Comparison of ENCODE assay signal across 1 cellular context in the genomic region with DNA sequence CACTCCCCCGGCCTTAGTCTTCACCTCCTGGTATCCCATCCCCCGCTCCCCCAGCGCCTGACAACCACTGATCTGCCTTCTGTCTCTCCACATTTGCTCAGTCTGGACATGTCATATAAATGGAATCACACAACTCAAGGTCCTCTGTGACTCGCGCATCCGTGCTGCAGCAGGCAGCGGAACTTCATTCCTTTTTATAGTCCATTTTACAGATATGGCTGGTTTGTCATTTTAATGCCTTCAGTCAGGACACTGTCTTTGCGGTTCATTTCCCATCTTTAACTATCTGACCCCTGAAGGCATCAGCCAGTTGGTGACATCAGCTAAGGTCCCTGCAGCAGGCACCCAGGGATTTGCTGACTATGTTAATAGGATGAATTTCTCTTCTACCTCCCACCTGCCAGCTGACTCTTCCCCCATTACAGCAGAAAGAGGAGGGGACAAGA.
TF ChIP-seq lines count a peak whose summit lies in the region.

No MANE protein-coding gene starts in this region.

TF ChIP-seq in SK-N-SH treated with all-trans-retinoic acid at 6 μM for 48 hours, 23 proteins besides CTCF, POLR2A, EP300 and RAD21 (continued from another document):
- TF ChIP-seq, protein P1, sequence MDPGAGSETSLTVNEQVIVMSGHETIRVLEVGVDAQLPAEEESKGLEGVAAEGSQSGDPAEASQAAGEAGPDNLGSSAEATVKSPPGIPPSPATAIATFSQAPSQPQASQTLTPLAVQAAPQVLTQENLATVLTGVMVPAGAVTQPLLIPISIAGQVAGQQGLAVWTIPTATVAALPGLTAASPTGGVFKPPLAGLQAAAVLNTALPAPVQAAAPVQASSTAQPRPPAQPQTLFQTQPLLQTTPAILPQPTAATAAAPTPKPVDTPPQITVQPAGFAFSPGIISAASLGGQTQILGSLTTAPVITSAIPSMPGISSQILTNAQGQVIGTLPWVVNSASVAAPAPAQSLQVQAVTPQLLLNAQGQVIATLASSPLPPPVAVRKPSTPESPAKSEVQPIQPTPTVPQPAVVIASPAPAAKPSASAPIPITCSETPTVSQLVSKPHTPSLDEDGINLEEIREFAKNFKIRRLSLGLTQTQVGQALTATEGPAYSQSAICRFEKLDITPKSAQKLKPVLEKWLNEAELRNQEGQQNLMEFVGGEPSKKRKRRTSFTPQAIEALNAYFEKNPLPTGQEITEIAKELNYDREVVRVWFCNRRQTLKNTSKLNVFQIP (CRISPR knock-in tag; IDR thresholded peaks at IDR 0.05; ENCODE audit: borderline replicate concordance, low read depth): no peak
- no peak for TF ChIP-seq BACH2 (CRISPR knock-in tag; IDR thresholded peaks at IDR 0.05; ENCODE audit: borderline replicate concordance)
- TF ChIP-seq, protein P2, sequence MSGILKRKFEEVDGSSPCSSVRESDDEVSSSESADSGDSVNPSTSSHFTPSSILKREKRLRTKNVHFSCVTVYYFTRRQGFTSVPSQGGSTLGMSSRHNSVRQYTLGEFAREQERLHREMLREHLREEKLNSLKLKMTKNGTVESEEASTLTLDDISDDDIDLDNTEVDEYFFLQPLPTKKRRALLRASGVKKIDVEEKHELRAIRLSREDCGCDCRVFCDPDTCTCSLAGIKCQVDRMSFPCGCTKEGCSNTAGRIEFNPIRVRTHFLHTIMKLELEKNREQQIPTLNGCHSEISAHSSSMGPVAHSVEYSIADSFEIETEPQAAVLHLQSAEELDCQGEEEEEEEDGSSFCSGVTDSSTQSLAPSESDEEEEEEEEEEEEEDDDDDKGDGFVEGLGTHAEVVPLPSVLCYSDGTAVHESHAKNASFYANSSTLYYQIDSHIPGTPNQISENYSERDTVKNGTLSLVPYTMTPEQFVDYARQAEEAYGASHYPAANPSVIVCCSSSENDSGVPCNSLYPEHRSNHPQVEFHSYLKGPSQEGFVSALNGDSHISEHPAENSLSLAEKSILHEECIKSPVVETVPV (CRISPR knock-in tag; IDR thresholded peaks at IDR 0.05): no peak
- no peak for TF ChIP-seq TOX (CRISPR knock-in tag; IDR thresholded peaks at IDR 0.05; ENCODE audit: borderline replicate concordance)
- TF ChIP-seq PPARA (CRISPR knock-in tag; IDR thresholded peaks at IDR 0.05; ENCODE audit: borderline replicate concordance): no peak
- no peak for TF ChIP-seq GLIS3 (CRISPR knock-in tag; IDR thresholded peaks at IDR 0.05)
- TF ChIP-seq ISL1 (CRISPR knock-in tag; IDR thresholded peaks at IDR 0.05): no peak
- no peak for TF ChIP-seq RARB (CRISPR knock-in tag; IDR thresholded peaks at IDR 0.05)
- TF ChIP-seq SNAI2 (CRISPR knock-in tag; IDR thresholded peaks at IDR 0.05): no peak
- TF ChIP-seq ZFP30 (CRISPR knock-in tag; IDR thresholded peaks at IDR 0.05): no peak
- no peak for TF ChIP-seq ZNF565 (CRISPR knock-in tag; conservative IDR thresholded peaks at IDR 0.05; ENCODE audit: low read depth)
- no peak for TF ChIP-seq ZNF70 (CRISPR knock-in tag; IDR thresholded peaks at IDR 0.05)
